9 cellular contexts compared by ENCODE assay signal in genomic region chr16:11370084-11370931, GRCh38. TPM values are rescaled to one million over a fixed set of nuclear protein-coding genes. Genes with fewer than 3 reads are reported as not detected.
DNase-seq lines count a peak whose midpoint lies in the region; ATAC-seq, FAIRE-seq and TF ChIP-seq lines count a peak whose summit lies in the region.
"Had no signal": no experiment of that assay in that cellular context is flagged by ENCODE, and none has a peak within 500 bp of the region (broad histone marks: within the 10 kb centered on the region; RNA-seq: fewer than 3 reads in every experiment).

No MANE protein-coding gene starts in this region.

- CTCF ChIA-PET in HepG2 (lab: Yijun Ruan, JAX; ENCODE audit: low intra/inter-chr PET ratio, low total read pairs) = no interaction called here

- TF ChIP-seq POLR2A in HepG2 (IDR thresholded peaks at IDR 0.05; ENCODE audit: insufficient read depth in 1 of 2, low read depth in 2 of 2, low read length in 2 of 2) = no peak; a peak in 1 of 4 replicates

- peak overlapping the region; percentile 60 for H3K4me3 ChIP-seq in DOHH2 (ENCODE audit: low read length)
- peak overlapping the region; percentile 23 to 56 (median 25); a peak in 3 of 6 replicates for H3K4me3 ChIP-seq in HepG2 (replicated peaks in 1 of 3; ENCODE audit: insufficient read depth in 1 of 3, low read depth in 2 of 3, low read length in 3 of 3)

- H3K9me3 ChIP-seq in DOHH2 (ENCODE audit: control insufficient read depth, insufficient read depth, low read length) = no peaks in the 10 kb centered on the region
- H3K9me3 ChIP-seq in HepG2 (ENCODE audit: low read length) = no peaks in the 10 kb centered on the region

- no peak overlapping the region for H2AFZ ChIP-seq in HepG2 (ENCODE audit: low read length)

- H3K4me2 ChIP-seq in DOHH2 (ENCODE audit: low read length) (peak overlapping the region; percentile 79), HepG2 (ENCODE audit: low read depth, low read length) (peak overlapping the region; percentile 77)

- peaks cover 69% of the 10 kb centered on the region for H3K4me1 ChIP-seq in DOHH2 (ENCODE audit: control insufficient read depth, low read length)
- peaks cover 68% of the 10 kb centered on the region for H3K4me1 ChIP-seq in HepG2 (ENCODE audit: insufficient read depth, low read length)

- no TSS peak for BruUV-seq in HepG2 (replicated peaks; lab: Mats Ljungman, UMichigan)

- no peaks in the 10 kb centered on the region for H3K9me2 ChIP-seq in DOHH2 (replicated peaks; ENCODE audit: control insufficient read depth, low read length)

- in situ Hi-C loops in HepG2 (cut with HindIII; ENCODE audit: extremely low pct_ligation_motif_present, low pct_unique_long_range_greater_than_20kb) = no loop called here

- peak in 1 of 2 experiments; percentile 41; a peak in 2 of 4 replicates for TF ChIP-seq EP300 in HepG2 (IDR thresholded peaks at IDR 0.05; ENCODE audit: low read depth in 2 of 2, low read length in 2 of 2)
- peak; percentile 14; the same call in 1 of the 2 replicates for TF ChIP-seq EP300 in HepG2 (CRISPR knock-in tag; IDR thresholded peaks at IDR 0.05; ENCODE audit: borderline replicate concordance)

- H3K79me2 ChIP-seq in DOHH2 (ENCODE audit: control insufficient read depth, low read length) = no peaks in the 10 kb centered on the region
- H3K79me2 ChIP-seq in HepG2 (ENCODE audit: insufficient read depth, low read length) = no peaks in the 10 kb centered on the region

- DNase-seq in OCI-M1 (lab: John Stamatoyannopoulos, UW) (peak; percentile 8), HepG2 (ENCODE audit: low spot score) (peak; percentile 78), NCI-H1092 (lab: John Stamatoyannopoulos, UW) (no peak), NCI-H345 treated with DMSO at 0.1 percent for 48 hours (lab: John Stamatoyannopoulos, UW; ENCODE audit: unreplicated experiment) (no peak), SW480 (ENCODE audit: low spot score) (no peak)
- DNase-seq in stimulated activated CD4-positive, alpha-beta T cell treated with anti-CD3 and anti-CD28 coated beads, Interleukin-4, amount 100 ng/mL, for 24 hours = no peak
- DNase-seq: foreskin melanocyte had no signal

- peak overlapping the region; percentile 93 for H3K27ac ChIP-seq in DOHH2 (ENCODE audit: low read depth, low read length)
- H3K27ac ChIP-seq in HepG2 (ENCODE audit: extremely low read length, insufficient read depth, low read length) = peak overlapping the region; percentile 74

- peak; percentile 71 for FAIRE-seq in HepG2 (lab: Jason Lieb, UNC)

- TF ChIP-seq RAD21 in HepG2 (CRISPR knock-in tag; IDR thresholded peaks at IDR 0.05) = no peak

- H3F3A ChIP-seq in DOHH2 (ENCODE audit: control insufficient read depth, insufficient read depth) = peaks cover 27% of the 10 kb centered on the region

- H3K27me3 ChIP-seq in DOHH2 (ENCODE audit: control insufficient read depth, low read length) (0 out of 2 replicates have a peak, but pooled peaks cover 3% of the 10 kb centered on the region), HepG2 (ENCODE audit: control insufficient read depth in 1 of 2, insufficient read depth in 2 of 2, low read length in 2 of 2) (no peaks in the 10 kb centered on the region)

- TF ChIP-seq CTCF in DOHH2 (IDR thresholded peaks at IDR 0.05; ENCODE audit: low read depth, low read length, poor library complexity, severe bottlenecking) = no peak
- no peak for TF ChIP-seq CTCF in HepG2 (CRISPR knock-in tag; IDR thresholded peaks at IDR 0.05)

- peak; percentile 66 for ATAC-seq in GM21447 (IDR thresholded peaks at IDR 0.05; ENCODE audit: unreplicated experiment)
- ATAC-seq in HepG2 = peak; percentile 70

- peak overlapping the region; percentile 40 for H3K9ac ChIP-seq in HepG2 (ENCODE audit: insufficient read depth, low read depth, low read length)

- H3K36me3 ChIP-seq in DOHH2 (ENCODE audit: control insufficient read depth, low read length) = no peaks in the 10 kb centered on the region
- H3K36me3 ChIP-seq in HepG2 (replicated peaks in 1 of 2; ENCODE audit: control insufficient read depth in 1 of 2, insufficient read depth in 2 of 2, low read length in 2 of 2) = no peaks in the 10 kb centered on the region

- 22% methylated on average over 7 of the region's 7 CpGs for WGBS in HepG2 (ENCODE audit: low lambda C conversion rate)

- H4K20me1 ChIP-seq in DOHH2 (ENCODE audit: control insufficient read depth, insufficient read depth, low read depth, low read length) = no peaks in the 10 kb centered on the region
- no peaks in the 10 kb centered on the region for H4K20me1 ChIP-seq in HepG2 (ENCODE audit: insufficient read depth, low read length)

- POLR2A ChIA-PET in HepG2 (lab: Yijun Ruan, JAX) = interaction anchor here (0.7 to 4.8 kb wide), 32 partner anchors 10 to 727 kb away, joined by 3 to 148 read pairs (median 6); partner anchors contain the start of genes DEXI, PRM3, SOCS1 and TXNDC11

- intact Hi-C loops in HepG2 (cut with micrococcal nuclease; ENCODE audit: unreplicated experiment) = loop anchor here (2.0 to 5.0 kb wide), 2 partner anchors 74 to 113 kb away; partner anchors contain the start of gene SOCS1

TF ChIP-seq in HepG2, 621 proteins besides CTCF, POLR2A, EP300 and RAD21 (continues in another document):
- TF ChIP-seq HDAC2 (CRISPR knock-in tag; IDR thresholded peaks at IDR 0.05) (peak; percentile 50), HNRNPL (IDR thresholded peaks at IDR 0.05; ENCODE audit: low read depth, low read length) (0 out of 2 replicates have a peak, but pooled peaks have one; percentile 6), BRF2 (CRISPR knock-in tag; IDR thresholded peaks at IDR 0.05) (no peak), TCF7L2 (IDR thresholded peaks at IDR 0.05; ENCODE audit: low read depth, low read length) (no peak), ZNF605 (CRISPR knock-in tag; IDR thresholded peaks at IDR 0.05) (peak; percentile 26; the same call in 1 of the 2 replicates), RCOR2 (CRISPR knock-in tag; IDR thresholded peaks at IDR 0.05) (no peak), ZNF20 (CRISPR knock-in tag; IDR thresholded peaks at IDR 0.05) (no peak), SPEN (CRISPR knock-in tag; IDR thresholded peaks at IDR 0.05; ENCODE audit: low read depth) (peak; percentile 22; the same call in 1 of the 2 replicates), ZNF879 (CRISPR knock-in tag; IDR thresholded peaks at IDR 0.05) (no peak), ZNF83 (CRISPR knock-in tag; IDR thresholded peaks at IDR 0.05; ENCODE audit: borderline replicate concordance) (peak; percentile 21; the same call in 1 of the 2 replicates), NFIC (IDR thresholded peaks at IDR 0.05; ENCODE audit: low read length) (no peak), ZGPAT (CRISPR knock-in tag; IDR thresholded peaks at IDR 0.05) (peak; percentile 37; the same call in 1 of the 2 replicates), ZNF589 (CRISPR knock-in tag; conservative IDR thresholded peaks at IDR 0.05) (no peak), FOXC1 (CRISPR knock-in tag; IDR thresholded peaks at IDR 0.05; ENCODE audit: borderline replicate concordance) (peak; percentile 21; the same call in 1 of the 2 replicates)

RNA-seq across cellular contexts. Expression of gene RMI2, which starts 25.0 kb away (rescaled TPM):
- 55.7 and 65.3 TPM in 2 replicates for total RNA-seq in HepG2 (2016; rRNA removed; fragmentation: Illumina TruSeq; extraction: Trizol)
- total RNA-seq in HepG2 (2016; cell fraction: cytosol; rRNA removed; fragmentation: Illumina TruSeq; extraction: Trizol; ENCODE audit: low read depth) = 8.6 and 11.0 TPM in 2 replicates
- 51.5 and 55.7 TPM in 2 replicates for total RNA-seq in HepG2 (2016; cell fraction: insoluble cytoplasmic fraction; rRNA removed; fragmentation: Illumina TruSeq; extraction: Trizol)
- total RNA-seq in HepG2 (2016; cell fraction: membrane; rRNA removed; fragmentation: Illumina TruSeq; extraction: Trizol) = 28.4 and 29.3 TPM in 2 replicates
- total RNA-seq in HepG2 (2016; cell fraction: nucleus; rRNA removed; fragmentation: Illumina TruSeq; extraction: Trizol) = 23.6 and 25.7 TPM in 2 replicates
- 15.3 and 24.5 TPM in 2 replicates for polyA plus RNA-seq in HepG2 (2011; rRNA removed)
- polyA plus RNA-seq in HepG2 (2011; cell fraction: cytosol; rRNA removed) = 18.8 and 22.1 TPM in 2 replicates
- polyA plus RNA-seq in HepG2 (2011; cell fraction: nucleus; rRNA removed) = 10.4 and 11.9 TPM in 2 replicates
- 19.5 and 50.3 TPM in 2 replicates for polyA plus RNA-seq in HepG2 (2012)
- 10.8 and 11.1 TPM in 2 replicates for polyA plus RNA-seq in HepG2 (2016; cell fraction: cytosol; fragmentation: Illumina TruSeq; extraction: Trizol; ENCODE audit: low read depth)
- 90.6 and 102 TPM in 2 replicates for polyA plus RNA-seq in HepG2 (2016; cell fraction: insoluble cytoplasmic fraction; fragmentation: Illumina TruSeq; extraction: Trizol; ENCODE audit: low read depth)
- polyA plus RNA-seq in HepG2 (2016; cell fraction: membrane; fragmentation: Illumina TruSeq; extraction: Trizol; ENCODE audit: low read depth) = 27.3 and 29.2 TPM in 2 replicates
- 54.0 and 54.7 TPM in 2 replicates for polyA plus RNA-seq in HepG2 (2016; cell fraction: nucleus; fragmentation: Illumina TruSeq; extraction: Trizol; ENCODE audit: insufficient read depth, low read depth)
- 9.1 and 22.0 TPM in 2 replicates for polyA minus RNA-seq in HepG2 (2011; rRNA and poly(A)+ RNA removed; ENCODE audit: low replicate concordance)
- polyA minus RNA-seq in HepG2 (2011; cell fraction: cytosol; rRNA and poly(A)+ RNA removed) = 12.6 and 15.4 TPM in 2 replicates
- 8.4 and 8.7 TPM in 2 replicates for polyA minus RNA-seq in HepG2 (2011; cell fraction: nucleus; rRNA and poly(A)+ RNA removed)

Comparison
In these comparisons a context has a peak if more than half of its experiments do, and no peak if none do; other contexts are left out.
1. DNase-seq: peak in OCI-M1 (single experiment) and HepG2 (single experiment); none in stimulated activated CD4-positive, alpha-beta T cell treated with anti-CD3 and anti-CD28 coated beads, Interleukin-4, amount 100 ng/mL, for 24 hours (single experiment), NCI-H1092 (single experiment), NCI-H345 treated with DMSO at 0.1 percent for 48 hours (single experiment) and SW480 (single experiment).